33 cellular contexts compared by ENCODE assay signal in genomic region chr7:25305831-25306230, GRCh38.
"Had no signal": no experiment of that assay in that cellular context is flagged by ENCODE, and none has a peak within 500 bp of the region (broad histone marks: within the 10 kb centered on the region; RNA-seq: fewer than 3 reads in every experiment).

No MANE protein-coding gene starts in this region.

- ATAC-seq: activated CD8-positive, alpha-beta memory T cell treated with anti-CD3 and anti-CD28 coated beads, Interleukin-2, amount 10 ng/mL, durations not matched to agents 7 days and 5 days; activated naive CD8-positive, alpha-beta T cell treated with anti-CD3 and anti-CD28 coated beads, Interleukin-2, amount 50 U/mL, for 24 hours; K562; PC-3; Right ventricle myocardium inferior had no signal

- H3K4me1 Mint-ChIP-seq: activated B cell treated with CpG ODN at 0.5 μM for 24 hours; activated CD4-positive, alpha-beta memory T cell treated with anti-CD3 and anti-CD28 coated beads, Interleukin-2, amount 10 ng/mL, durations not matched to agents 7 days and 5 days; activated CD8-positive, alpha-beta memory T cell treated with anti-CD3 and anti-CD28 coated beads, Interleukin-2, amount 10 ng/mL, durations not matched to agents 7 days and 5 days; activated naive CD4-positive, alpha-beta T cell treated with anti-CD3 and anti-CD28 coated beads, Interleukin-2, amount 10 ng/mL, durations not matched to agents 7 days and 5 days; activated naive CD8-positive, alpha-beta T cell treated with anti-CD3 and anti-CD28 coated beads, Interleukin-2, amount 50 U/mL, for 24 hours had no signal

- DNase-seq: activated B cell treated with CpG ODN at 0.5 μM for 24 hours; activated CD4-positive, alpha-beta memory T cell treated with anti-CD3 and anti-CD28 coated beads, Interleukin-2, amount 10 ng/mL, durations not matched to agents 7 days and 5 days; activated CD4-positive, alpha-beta T cell treated with anti-CD3 and anti-CD28 coated beads for 48 hours; activated CD4-positive, CD25-positive, alpha-beta regulatory T cell treated with anti-CD3 and anti-CD28 coated beads, Interleukin-2, amount 50 U/mL, for 72 hours; activated CD8-positive, alpha-beta memory T cell treated with anti-CD3 and anti-CD28 coated beads for 24 hours; activated CD8-positive, alpha-beta memory T cell treated with anti-CD3 and anti-CD28 coated beads, Interleukin-2, amount 10 ng/mL, durations not matched to agents 7 days and 5 days; activated CD8-positive, alpha-beta memory T cell treated with anti-CD3 and anti-CD28 coated beads, Interleukin-2, amount 50 U/mL, for 48 hours; activated effector memory CD4-positive, alpha-beta T cell treated with Interleukin-2 at 50 U/mL for 16 hours; activated naive CD4-positive, alpha-beta T cell treated with anti-CD3 and anti-CD28 coated beads, Interleukin-2, amount 10 ng/mL, durations not matched to agents 7 days and 5 days; activated naive CD8-positive, alpha-beta T cell treated with anti-CD3 and anti-CD28 coated beads, Interleukin-2, amount 50 U/mL, for 24 hours; activated T-cell treated with anti-CD3 and anti-CD28 coated beads, Interleukin-2, amount 50 U/mL, for 48 hours; amniotic stem cell; aorta; brain microvascular endothelial cell; NCI-H1105; NCI-H1417 treated with DMSO at 0.1 percent for 48 hours; NCI-H187 treated with DMSO at 0.1 percent for 48 hours; NCI-H2081; NCI-H2171 treated with DMSO at 0.1 percent for 48 hours; NCI-H2227 treated with DMSO at 0.1 percent for 48 hours; NCI-H524 treated with DMSO at 0.1 percent for 48 hours; NK-92 treated with Interleukin-12 subunit alpha and Interleukin-12 subunit beta, amount 100 ng/mL, for 24 hours; PC-3; Peyer's patch; SW 1271; T-helper 1 cell; T-helper 2 cell; T-helper 9 cell had no signal

- H3K9me3 Mint-ChIP-seq: activated B cell treated with CpG ODN at 0.5 μM for 24 hours; activated CD4-positive, alpha-beta memory T cell treated with anti-CD3 and anti-CD28 coated beads, Interleukin-2, amount 10 ng/mL, durations not matched to agents 7 days and 5 days; activated naive CD4-positive, alpha-beta T cell treated with anti-CD3 and anti-CD28 coated beads, Interleukin-2, amount 10 ng/mL, durations not matched to agents 7 days and 5 days; activated naive CD8-positive, alpha-beta T cell treated with anti-CD3 and anti-CD28 coated beads, Interleukin-2, amount 50 U/mL, for 24 hours had no signal

- H3K4me3 Mint-ChIP-seq: activated B cell treated with CpG ODN at 0.5 μM for 24 hours; activated CD4-positive, alpha-beta memory T cell treated with anti-CD3 and anti-CD28 coated beads, Interleukin-2, amount 10 ng/mL, durations not matched to agents 7 days and 5 days; activated CD8-positive, alpha-beta memory T cell treated with anti-CD3 and anti-CD28 coated beads, Interleukin-2, amount 10 ng/mL, durations not matched to agents 7 days and 5 days; activated naive CD4-positive, alpha-beta T cell treated with anti-CD3 and anti-CD28 coated beads, Interleukin-2, amount 10 ng/mL, durations not matched to agents 7 days and 5 days; activated naive CD8-positive, alpha-beta T cell; activated naive CD8-positive, alpha-beta T cell treated with anti-CD3 and anti-CD28 coated beads, Interleukin-2, amount 50 U/mL, for 24 hours had no signal

- H3K9me3 ChIP-seq: Peyer's patch had no signal

- H3K36me3 Mint-ChIP-seq: activated CD8-positive, alpha-beta memory T cell treated with anti-CD3 and anti-CD28 coated beads, Interleukin-2, amount 10 ng/mL, durations not matched to agents 7 days and 5 days; activated naive CD4-positive, alpha-beta T cell treated with anti-CD3 and anti-CD28 coated beads, Interleukin-2, amount 10 ng/mL, durations not matched to agents 7 days and 5 days; activated naive CD8-positive, alpha-beta T cell had no signal

- H3K27me3 ChIP-seq: brain microvascular endothelial cell, Peyer's patch had no signal

- H3K27ac ChIP-seq: brain microvascular endothelial cell, Peyer's patch, RWPE1, VCaP had no signal

- H3K4me3 ChIP-seq: K562, Peyer's patch had no signal

- H3K36me3 ChIP-seq: brain microvascular endothelial cell, Peyer's patch had no signal

- H3K27ac Mint-ChIP-seq: activated B cell treated with CpG ODN at 0.5 μM for 24 hours; activated CD4-positive, alpha-beta memory T cell treated with anti-CD3 and anti-CD28 coated beads, Interleukin-2, amount 10 ng/mL, durations not matched to agents 7 days and 5 days; activated CD8-positive, alpha-beta memory T cell treated with anti-CD3 and anti-CD28 coated beads, Interleukin-2, amount 10 ng/mL, durations not matched to agents 7 days and 5 days; activated naive CD4-positive, alpha-beta T cell treated with anti-CD3 and anti-CD28 coated beads, Interleukin-2, amount 10 ng/mL, durations not matched to agents 7 days and 5 days; activated naive CD8-positive, alpha-beta T cell; activated naive CD8-positive, alpha-beta T cell treated with anti-CD3 and anti-CD28 coated beads, Interleukin-2, amount 50 U/mL, for 24 hours had no signal
